1 cellular context compared by ENCODE assay signal in the genomic region with DNA sequence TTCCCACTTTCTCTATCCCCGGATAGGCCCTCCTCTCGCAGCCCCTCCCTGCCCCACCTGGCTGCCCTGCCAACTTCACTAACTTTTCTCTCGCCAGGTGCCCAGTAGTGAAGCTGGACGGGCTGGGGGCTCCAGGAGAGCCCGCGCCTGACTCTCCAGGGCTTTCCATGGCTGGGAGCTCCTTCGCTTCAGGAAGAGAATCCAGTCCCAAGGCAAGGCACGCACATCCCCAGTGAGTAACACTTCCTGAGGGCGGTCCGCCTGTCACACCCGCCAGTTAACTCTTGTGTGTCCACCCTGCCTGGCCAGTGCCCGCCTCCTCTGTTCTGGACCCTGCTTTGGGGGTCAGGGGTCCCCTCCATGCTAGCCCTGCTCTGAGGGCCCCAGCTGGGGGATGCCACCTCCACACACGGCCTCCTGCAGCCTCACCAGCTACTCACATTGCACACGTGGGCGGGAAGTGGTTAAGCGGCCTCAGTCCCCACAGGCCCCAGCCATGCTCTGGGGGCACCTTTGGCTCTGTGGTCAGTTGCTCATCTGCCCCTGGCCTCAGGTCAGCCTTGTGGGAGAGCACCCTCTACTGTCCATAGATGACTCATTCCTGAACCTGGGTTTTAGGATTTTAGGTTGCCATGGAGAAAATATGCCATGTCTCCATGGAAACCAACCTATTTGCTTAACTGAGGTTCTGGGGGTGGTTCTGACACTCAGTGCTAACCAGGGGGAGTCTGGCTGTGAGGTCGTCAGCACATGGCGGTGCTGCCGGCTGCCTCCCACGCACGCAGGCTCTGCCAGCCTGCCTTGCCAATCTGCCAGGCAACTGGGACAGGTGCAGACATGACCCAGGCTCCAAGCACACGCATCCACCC.
TF ChIP-seq lines count a peak whose summit lies in the region.

TSS of gene RIN1 (minus strand) at position 201 of the 869 bp plus-strand sequence. CDS start at position 169, 32 bp downstream.

TF ChIP-seq in GM12878, 131 proteins besides CTCF, POLR2A, EP300 and RAD21 (continued from another document):
- TF ChIP-seq STAT1 (conservative IDR thresholded peaks at IDR 0.05) (peak; percentile 52; the same call in 1 of the 2 replicates), RAD51 (IDR thresholded peaks at IDR 0.05) (peak; percentile 54; the same call in 1 of the 2 replicates), GABPA (IDR thresholded peaks at IDR 0.05; ENCODE audit: low read depth) (no peak), KLF5 (IDR thresholded peaks at IDR 0.05; ENCODE audit: partially characterized antibody) (no peak), MEF2B (IDR thresholded peaks at IDR 0.05; ENCODE audit: partially characterized antibody, poor library complexity, severe bottlenecking) (peak; percentile 80), NFIC (IDR thresholded peaks at IDR 0.05; ENCODE audit: low read depth, low read length) (no peak; the same call in 1 of the 2 replicates)
- TF ChIP-seq, protein P1, sequence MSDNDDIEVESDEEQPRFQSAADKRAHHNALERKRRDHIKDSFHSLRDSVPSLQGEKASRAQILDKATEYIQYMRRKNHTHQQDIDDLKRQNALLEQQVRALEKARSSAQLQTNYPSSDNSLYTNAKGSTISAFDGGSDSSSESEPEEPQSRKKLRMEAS (IDR thresholded peaks at IDR 0.05; ENCODE audit: low read depth, low read length): peak; percentile 49; the same call in 1 of the 2 replicates
- TF ChIP-seq, protein P2, sequence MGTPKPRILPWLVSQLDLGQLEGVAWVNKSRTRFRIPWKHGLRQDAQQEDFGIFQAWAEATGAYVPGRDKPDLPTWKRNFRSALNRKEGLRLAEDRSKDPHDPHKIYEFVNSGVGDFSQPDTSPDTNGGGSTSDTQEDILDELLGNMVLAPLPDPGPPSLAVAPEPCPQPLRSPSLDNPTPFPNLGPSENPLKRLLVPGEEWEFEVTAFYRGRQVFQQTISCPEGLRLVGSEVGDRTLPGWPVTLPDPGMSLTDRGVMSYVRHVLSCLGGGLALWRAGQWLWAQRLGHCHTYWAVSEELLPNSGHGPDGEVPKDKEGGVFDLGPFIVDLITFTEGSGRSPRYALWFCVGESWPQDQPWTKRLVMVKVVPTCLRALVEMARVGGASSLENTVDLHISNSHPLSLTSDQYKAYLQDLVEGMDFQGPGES (IDR thresholded peaks at IDR 0.05): 0 out of 2 replicates have a peak, but pooled peaks have one; percentile 4
